In genomic region chr5:75460947-75461346, GRCh38 we compare ENCODE assay signal across 8 cellular contexts. TPM values are rescaled to one million over a fixed set of nuclear protein-coding genes. Genes with fewer than 3 reads are reported as not detected.
DNase-seq lines count a peak whose midpoint lies in the region; ATAC-seq and TF ChIP-seq lines count a peak whose summit lies in the region.

No MANE protein-coding gene starts in this region.

- H3K27ac Mint-ChIP-seq in activated CD8-positive, alpha-beta T cell treated with anti-CD3 and anti-CD28 coated beads, Interleukin-2, amount 10 ng/mL, durations not matched to agents 7 days and 5 days: no peak overlapping the region

- DNase-seq in NCI-H526 treated with DMSO at 0.1 percent for 48 hours (lab: John Stamatoyannopoulos, UW) (peak; percentile 14), left ventricle myocardium superior (no peak), prostate gland (ENCODE audit: low spot score) (no peak), A172 (ENCODE audit: low spot score) (no peak)
- no peak for DNase-seq in activated CD8-positive, alpha-beta T cell treated with anti-CD3 and anti-CD28 coated beads, Interleukin-2, amount 10 ng/mL, durations not matched to agents 7 days and 5 days

- H3K4me1 Mint-ChIP-seq in activated CD8-positive, alpha-beta T cell treated with anti-CD3 and anti-CD28 coated beads, Interleukin-2, amount 10 ng/mL, durations not matched to agents 7 days and 5 days (ENCODE audit: low read depth): peaks cover 14% of the 10 kb centered on the region

- H3K36me3 Mint-ChIP-seq in activated CD8-positive, alpha-beta T cell treated with anti-CD3 and anti-CD28 coated beads, Interleukin-2, amount 10 ng/mL, durations not matched to agents 7 days and 5 days (ENCODE audit: low read depth): peaks cover 24% of the 10 kb centered on the region

- H3K9me3 ChIP-seq in prostate gland: no peaks in the 10 kb centered on the region

- no peak overlapping the region for H3K4me3 ChIP-seq in prostate gland

- ATAC-seq in GM18870 (IDR thresholded peaks at IDR 0.05; ENCODE audit: unreplicated experiment): peak; percentile 66
- ATAC-seq in HG02763 (IDR thresholded peaks at IDR 0.05; ENCODE audit: unreplicated experiment): peak; percentile 71
- ATAC-seq in activated CD8-positive, alpha-beta T cell treated with anti-CD3 and anti-CD28 coated beads, Interleukin-2, amount 10 ng/mL, durations not matched to agents 7 days and 5 days: no peak
- ATAC-seq in left ventricle myocardium superior: no peak

- H3K4me3 Mint-ChIP-seq in activated CD8-positive, alpha-beta T cell treated with anti-CD3 and anti-CD28 coated beads, Interleukin-2, amount 10 ng/mL, durations not matched to agents 7 days and 5 days: no peak overlapping the region

- H3K4me1 ChIP-seq in prostate gland (replicated peaks): no peaks in the 10 kb centered on the region

- H3K27me3 Mint-ChIP-seq in activated CD8-positive, alpha-beta T cell treated with anti-CD3 and anti-CD28 coated beads, Interleukin-2, amount 10 ng/mL, durations not matched to agents 7 days and 5 days (ENCODE audit: low read depth): no peaks in the 10 kb centered on the region

- H3K9me3 Mint-ChIP-seq in activated CD8-positive, alpha-beta T cell treated with anti-CD3 and anti-CD28 coated beads, Interleukin-2, amount 10 ng/mL, durations not matched to agents 7 days and 5 days (ENCODE audit: insufficient read depth): peaks cover 8% of the 10 kb centered on the region

- intact Hi-C loops in left ventricle myocardium superior (cut with micrococcal nuclease): no loop called here
- intact Hi-C loops in prostate gland (cut with DNase I): no loop called here

- POLR2A ChIA-PET in activated CD8-positive, alpha-beta T cell treated with anti-CD3 and anti-CD28 coated beads, Interleukin-2, amount 10 ng/mL, durations not matched to agents 7 days and 5 days (lab: Charles Lee): interaction anchor here (0.6 kb wide), 1 partner anchor 118 kb away, joined by 3 read pairs; no protein-coding TSS in a partner anchor

- H3K36me3 ChIP-seq in prostate gland: no peaks in the 10 kb centered on the region

- TF ChIP-seq CTCF in 22Rv1 (IDR thresholded peaks at IDR 0.05): no peak
- TF ChIP-seq CTCF in prostate gland (IDR thresholded peaks at IDR 0.05): no peak

- TF ChIP-seq POLR2A in prostate gland (IDR thresholded peaks at IDR 0.05): no peak

- H3K27ac ChIP-seq in 22Rv1 (peak overlapping the region; percentile 57), prostate gland (peak overlapping the region in 1 of 2 donors; percentile 49)

- 53% methylated on average over 7 of the region's 7 CpGs for WGBS in prostate gland

- CTCF ChIA-PET in activated CD8-positive, alpha-beta T cell treated with anti-CD3 and anti-CD28 coated beads, Interleukin-2, amount 10 ng/mL, durations not matched to agents 7 days and 5 days (lab: Charles Lee): no interaction called here

- H3K27me3 ChIP-seq in prostate gland (replicated peaks; ENCODE audit: insufficient read depth): no peaks in the 10 kb centered on the region

RNA-seq across cellular contexts. Expression of gene CERT1, which starts 50.5 kb away (rescaled TPM):
- 10 to 100 TPM; 31.2 to 36.0 TPM for total RNA-seq in activated CD8-positive, alpha-beta T cell treated with anti-CD3 and anti-CD28 coated beads, Interleukin-2, amount 10 ng/mL, durations not matched to agents 7 days and 5 days
- total RNA-seq in left ventricle myocardium superior (29.3 TPM), prostate gland (10 to 100 TPM; 32.3 to 35.5 TPM)
- total RNA-seq in A172 (2014; rRNA removed; shearing (Covaris generic)): 16.2 and 17.6 TPM in 2 replicates

RNA-seq across cellular contexts. Expression of gene POLK, which starts 50.7 kb away (rescaled TPM):
- total RNA-seq in activated CD8-positive, alpha-beta T cell treated with anti-CD3 and anti-CD28 coated beads, Interleukin-2, amount 10 ng/mL, durations not matched to agents 7 days and 5 days: 10 to 100 TPM; 29.8 to 30.7 TPM
- total RNA-seq in left ventricle myocardium superior (22.2 TPM), prostate gland (10 to 100 TPM; 28.4 to 33.6 TPM)
- 36.1 and 36.7 TPM in 2 replicates for total RNA-seq in A172 (2014; rRNA removed; shearing (Covaris generic))

Comparison
In these comparisons a context has a peak if more than half of its experiments do, and no peak if none do; other contexts are left out.
1. ATAC-seq: peak in GM18870 (single experiment) and HG02763 (single experiment); none in activated CD8-positive, alpha-beta T cell treated with anti-CD3 and anti-CD28 coated beads, Interleukin-2, amount 10 ng/mL, durations not matched to agents 7 days and 5 days (single experiment) and left ventricle myocardium superior (single experiment).